ENCODE assay signal across 8 cellular contexts in genomic region chr17:58082341-58082869, GRCh38. TPM values are rescaled to one million over a fixed set of nuclear protein-coding genes. Genes with fewer than 3 reads are reported as not detected.
DNase-seq lines count a peak whose midpoint lies in the region; ATAC-seq and TF ChIP-seq lines count a peak whose summit lies in the region.

No MANE protein-coding gene starts in this region.

- H3K4me1 ChIP-seq in BE2C (peaks cover 5% of the 10 kb centered on the region), KMS-11 (ENCODE audit: low read depth, poor library complexity, severe bottlenecking) (peaks cover 22% of the 10 kb centered on the region), duodenal mucosa (ENCODE audit: control insufficient read depth in 1 of 2, insufficient read depth in 2 of 2, low read length in 2 of 2) (peaks cover 31 to 34% of the 10 kb centered on the region in 2 donors), neural progenitor cell (peaks cover 50% of the 10 kb centered on the region)

- H3K27ac ChIP-seq in KMS-11 (peak overlapping the region; percentile 23; the same call in 1 of the 2 replicates), duodenal mucosa (ENCODE audit: low read depth, low read length) (no peak overlapping the region), neural progenitor cell (peak overlapping the region; percentile 92)

- peak overlapping the region; percentile 82 for H3K4me3 Mint-ChIP-seq in neural progenitor cell

- H3K9me3 ChIP-seq in BE2C (no peaks in the 10 kb centered on the region), duodenal mucosa (ENCODE audit: control insufficient read depth in 1 of 2, low read length in 2 of 2) (no peaks in the 10 kb centered on the region), neural progenitor cell (ENCODE audit: low read depth) (no peaks in the 10 kb centered on the region)

- peak overlapping the region; percentile 48 for H3K4me2 ChIP-seq in KMS-11
- peak overlapping the region; percentile 63 for H3K4me2 ChIP-seq in neural progenitor cell

- H3K27ac Mint-ChIP-seq in neural progenitor cell = peak overlapping the region; percentile 100

- H3K36me3 Mint-ChIP-seq in neural progenitor cell = peaks cover 20% of the 10 kb centered on the region

- peak overlapping the region; percentile 19; the same call in 1 of the 2 replicates for H3K9ac ChIP-seq in KMS-11
- H3K9ac ChIP-seq in duodenal mucosa (ENCODE audit: low read depth in 1 of 2, low read length in 2 of 2) = peak overlapping the region; percentile 39 to 56
- no peak overlapping the region for H3K9ac ChIP-seq in neural progenitor cell

- peaks cover 5% of the 10 kb centered on the region for H3K27me3 Mint-ChIP-seq in neural progenitor cell (ENCODE audit: insufficient read depth, low read depth)

- H3K36me3 ChIP-seq in BE2C (peaks cover 28% of the 10 kb centered on the region), KMS-11 (ENCODE audit: insufficient read depth) (no peaks in the 10 kb centered on the region), duodenal mucosa (ENCODE audit: control insufficient read depth in 1 of 2, insufficient read depth in 2 of 2, low read length in 2 of 2) (peaks cover 5 to 23% of the 10 kb centered on the region in 2 donors), neural progenitor cell (peaks cover 1% of the 10 kb centered on the region)

- H3K4me1 Mint-ChIP-seq in neural progenitor cell = peaks cover 60% of the 10 kb centered on the region

- peaks cover 29% of the 10 kb centered on the region; the same call in 1 of the 2 replicates for H4K20me1 ChIP-seq in KMS-11 (ENCODE audit: insufficient read depth)
- H4K20me1 ChIP-seq in neural progenitor cell (ENCODE audit: low read depth) = peaks cover 41% of the 10 kb centered on the region

- H2AFZ ChIP-seq in KMS-11 (ENCODE audit: low read depth) (peak overlapping the region; percentile 92), neural progenitor cell (replicated peaks) (no peak overlapping the region)

- peak overlapping the region; percentile 43 for H3K4me3 ChIP-seq in BE2C (ENCODE audit: low read depth, low read length)
- H3K4me3 ChIP-seq in KMS-11 (IDR thresholded peaks at IDR 0.05; ENCODE audit: insufficient read depth, low read depth, low read length) = no peak overlapping the region
- peak overlapping the region; percentile 38 to 58 for H3K4me3 ChIP-seq in duodenal mucosa (ENCODE audit: low read depth in 1 of 2, low read length in 2 of 2)
- peak overlapping the region; percentile 33 for H3K4me3 ChIP-seq in neural progenitor cell

- TF ChIP-seq CTCF in BE2C (IDR thresholded peaks at IDR 0.05; ENCODE audit: low read depth, low read length) (no peak), KMS-11 (conservative IDR thresholded peaks at IDR 0.05; ENCODE audit: low read depth, low read length) (no peak), neural progenitor cell (IDR thresholded peaks at IDR 0.05) (no peak)

- H3K27me3 ChIP-seq in BE2C (peaks cover 1% of the 10 kb centered on the region; the same call in 1 of the 2 replicates), KMS-11 (ENCODE audit: insufficient read depth, low read depth) (no peaks in the 10 kb centered on the region), duodenal mucosa (ENCODE audit: control insufficient read depth in 1 of 2, insufficient read depth in 2 of 2, low read length in 2 of 2) (no peaks in the 10 kb centered on the region), neural progenitor cell (no peaks in the 10 kb centered on the region)

- DNase-seq in BE2C (no peak), neural progenitor cell (ENCODE audit: low spot score) (peak; percentile 21), hypothalamus (lab: John Stamatoyannopoulos, UW) (no peak)

- ATAC-seq in HG03108 (IDR thresholded peaks at IDR 0.05; ENCODE audit: unreplicated experiment) (no peak), HG03196 (IDR thresholded peaks at IDR 0.05; ENCODE audit: unreplicated experiment) (no peak), HG03460 (IDR thresholded peaks at IDR 0.05; ENCODE audit: unreplicated experiment) (no peak)

- H3K79me2 ChIP-seq in KMS-11 (ENCODE audit: insufficient read depth, low read depth) (peaks cover 38% of the 10 kb centered on the region), neural progenitor cell (ENCODE audit: low read depth) (peaks cover 41% of the 10 kb centered on the region)

- H3K9me3 Mint-ChIP-seq in neural progenitor cell = no peaks in the 10 kb centered on the region

- peaks cover 23% of the 10 kb centered on the region for H3F3A ChIP-seq in neural progenitor cell (ENCODE audit: low read depth)

RNA-seq across cellular contexts. Expression of gene DYNLL2, which starts 0.8 kb away (rescaled TPM):
- 46.9 TPM for polyA plus RNA-seq in BE2C (2012; ENCODE audit: insufficient read depth, insufficient read length, low read depth)
- 46.8 and 52.6 TPM in 2 replicates for total RNA-seq in neural progenitor cell (ENCODE audit: low replicate concordance)
